28 cellular contexts compared by ENCODE assay signal in the genomic region with DNA sequence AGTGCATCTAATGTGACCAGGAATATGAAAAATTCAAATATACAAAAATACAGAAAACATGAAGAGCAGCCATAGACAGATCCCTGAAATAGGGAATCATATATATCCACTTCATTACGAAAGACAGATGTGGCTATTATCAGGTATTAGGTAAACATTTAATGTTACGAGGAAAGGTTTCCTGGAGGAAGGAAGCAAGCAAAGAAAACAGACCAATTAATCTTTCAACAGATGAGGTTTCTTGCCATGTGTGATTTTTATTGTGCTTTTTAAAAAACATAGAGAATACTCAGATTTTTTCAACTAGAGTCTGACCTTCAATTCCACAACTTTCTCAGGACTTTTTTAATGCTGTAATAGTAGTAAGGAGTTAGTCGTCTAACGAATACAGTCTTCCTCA.
"Had no signal": no experiment of that assay in that cellular context is flagged by ENCODE, and none has a peak within 500 bp of the region (broad histone marks: within the 10 kb centered on the region; RNA-seq: fewer than 3 reads in every experiment).

No MANE protein-coding gene starts in this region.

- H3K27me3 ChIP-seq: brain microvascular endothelial cell, esophagus squamous epithelium had no signal

- ATAC-seq: activated T-cell treated with anti-CD3 and anti-CD28 coated beads, Interleukin-2, amount 50 U/mL, for 72 hours; effector memory CD8-positive, alpha-beta T cell; WTC11 had no signal

- H3K4me1 Mint-ChIP-seq: activated CD4-positive, alpha-beta memory T cell treated with anti-CD3 and anti-CD28 coated beads, Interleukin-2, amount 10 ng/mL, durations not matched to agents 7 days and 5 days; activated CD4-positive, alpha-beta T cell treated with anti-CD3 and anti-CD28 coated beads, Interleukin-2, amount 10 ng/mL, durations not matched to agents 7 days and 5 days; central memory CD8-positive, alpha-beta T cell; WTC11 had no signal

- H3K36me3 ChIP-seq: brain microvascular endothelial cell had no signal

- H3K27ac ChIP-seq: brain microvascular endothelial cell, coronary artery, epithelial cell of prostate, esophagus squamous epithelium, VCaP had no signal

- H3K27me3 Mint-ChIP-seq: activated CD4-positive, alpha-beta memory T cell treated with anti-CD3 and anti-CD28 coated beads, Interleukin-2, amount 10 ng/mL, durations not matched to agents 7 days and 5 days; activated CD4-positive, alpha-beta T cell treated with anti-CD3 and anti-CD28 coated beads, Interleukin-2, amount 10 ng/mL, durations not matched to agents 7 days and 5 days; activated naive CD8-positive, alpha-beta T cell; activated T-cell treated with anti-CD3 and anti-CD28 coated beads, Interleukin-2, amount 50 U/mL, for 24 hours; central memory CD8-positive, alpha-beta T cell; dendritic cell treated with granulocyte-macrophage colony-stimulating factor and Interleukin-4, amounts not matched to agents 40 ng/mL and 50 ng/mL, for 4 days; effector memory CD8-positive, alpha-beta T cell had no signal

- H3K4me3 ChIP-seq: coronary artery, esophagus squamous epithelium had no signal

- DNase-seq: activated CD4-positive, alpha-beta memory T cell treated with anti-CD3 and anti-CD28 coated beads, Interleukin-2, amount 10 ng/mL, durations not matched to agents 7 days and 5 days; activated CD4-positive, alpha-beta T cell treated with anti-CD3 and anti-CD28 coated beads for 1 hour; activated CD4-positive, alpha-beta T cell treated with anti-CD3 and anti-CD28 coated beads for 4 hours; activated CD4-positive, alpha-beta T cell treated with anti-CD3 and anti-CD28 coated beads, Interleukin-2, amount 10 ng/mL, durations not matched to agents 7 days and 5 days; activated CD4-positive, alpha-beta T cell treated with anti-CD3 and anti-CD28 coated beads, Interleukin-2, amount 50 U/mL, for 4 hours; activated CD8-positive, alpha-beta memory T cell treated with anti-CD3 and anti-CD28 coated beads, Interleukin-2, amount 50 U/mL, for 48 hours; activated effector memory CD4-positive, alpha-beta T cell treated with Interleukin-2 at 50 U/mL for 16 hours; activated gamma-delta T cell treated with Interleukin-2 at 50 U/mL for 16 hours; activated naive CD4-positive, alpha-beta T cell treated with anti-CD3 and anti-CD28 coated beads, Interleukin-2, amount 50 U/mL, for 16 hours; activated naive CD4-positive, alpha-beta T cell treated with Interleukin-2 at 50 U/mL for 16 hours; activated T-cell treated with anti-CD3 and anti-CD28 coated beads for 4 hours; activated T-cell treated with anti-CD3 and anti-CD28 coated beads, Interleukin-2, amount 50 U/mL, for 24 hours; activated T-cell treated with anti-CD3 and anti-CD28 coated beads, Interleukin-2, amount 50 U/mL, for 72 hours; amniotic stem cell; anterior cingulate cortex; brain microvascular endothelial cell; effector CD4-positive, alpha-beta T cell; effector memory CD8-positive, alpha-beta T cell; esophagus squamous epithelium; foreskin fibroblast; T-helper 2 cell had no signal

- H3K9me3 ChIP-seq: esophagus squamous epithelium had no signal

- H3K9me3 Mint-ChIP-seq: activated CD4-positive, alpha-beta memory T cell treated with anti-CD3 and anti-CD28 coated beads, Interleukin-2, amount 10 ng/mL, durations not matched to agents 7 days and 5 days; activated CD4-positive, alpha-beta T cell treated with anti-CD3 and anti-CD28 coated beads, Interleukin-2, amount 10 ng/mL, durations not matched to agents 7 days and 5 days; activated T-cell treated with anti-CD3 and anti-CD28 coated beads, Interleukin-2, amount 50 U/mL, for 24 hours; activated T-cell treated with anti-CD3 and anti-CD28 coated beads, Interleukin-2, amount 50 U/mL, for 72 hours; central memory CD8-positive, alpha-beta T cell; dendritic cell treated with granulocyte-macrophage colony-stimulating factor and Interleukin-4, amounts not matched to agents 40 ng/mL and 50 ng/mL, for 4 days; effector memory CD8-positive, alpha-beta T cell; WTC11 had no signal

- H3K4me3 Mint-ChIP-seq: activated CD4-positive, alpha-beta memory T cell treated with anti-CD3 and anti-CD28 coated beads, Interleukin-2, amount 10 ng/mL, durations not matched to agents 7 days and 5 days; activated CD4-positive, alpha-beta T cell treated with anti-CD3 and anti-CD28 coated beads, Interleukin-2, amount 10 ng/mL, durations not matched to agents 7 days and 5 days; activated naive CD8-positive, alpha-beta T cell; activated T-cell treated with anti-CD3 and anti-CD28 coated beads, Interleukin-2, amount 50 U/mL, for 24 hours; activated T-cell treated with anti-CD3 and anti-CD28 coated beads, Interleukin-2, amount 50 U/mL, for 72 hours; central memory CD8-positive, alpha-beta T cell; dendritic cell treated with granulocyte-macrophage colony-stimulating factor and Interleukin-4, amounts not matched to agents 40 ng/mL and 50 ng/mL, for 4 days; effector memory CD8-positive, alpha-beta T cell; WTC11 had no signal

- H3K27ac Mint-ChIP-seq: activated CD4-positive, alpha-beta memory T cell treated with anti-CD3 and anti-CD28 coated beads, Interleukin-2, amount 10 ng/mL, durations not matched to agents 7 days and 5 days; activated CD4-positive, alpha-beta T cell treated with anti-CD3 and anti-CD28 coated beads, Interleukin-2, amount 10 ng/mL, durations not matched to agents 7 days and 5 days; activated naive CD8-positive, alpha-beta T cell; activated T-cell treated with anti-CD3 and anti-CD28 coated beads, Interleukin-2, amount 50 U/mL, for 72 hours; dendritic cell treated with granulocyte-macrophage colony-stimulating factor and Interleukin-4, amounts not matched to agents 40 ng/mL and 50 ng/mL, for 4 days; effector memory CD8-positive, alpha-beta T cell had no signal
